8 cellular contexts compared by ENCODE assay signal in genomic region chr9:137406876-137407589, GRCh38. TPM values are rescaled to one million over a fixed set of nuclear protein-coding genes. Genes with fewer than 3 reads are reported as not detected.
A peak's percentile ranks its signal among the peaks of the same experiment; 100 is the strongest.
DNase-seq lines count a peak whose midpoint lies in the region; ATAC-seq lines count a peak whose summit lies in the region.

No MANE protein-coding gene starts in this region.

- no peaks in the 10 kb centered on the region for H3K36me3 ChIP-seq in esophagus (ENCODE audit: control insufficient read depth in 2 of 2, insufficient read depth in 2 of 2, low read length in 1 of 2)

- peak; percentile 85 to 89 for ATAC-seq in stimulated activated naive B cell treated with anti-CD40 and anti-IgM and Interleukin-4, amounts not matched to agents 10 μg/mL and 1 μg/mL and 100 μg/mL, for 72 hours (replicated peaks)

- peaks cover 7 to 17% of the 10 kb centered on the region in 2 donors for H3K4me1 ChIP-seq in esophagus (ENCODE audit: control insufficient read depth in 2 of 2, insufficient read depth in 2 of 2, low read length in 1 of 2)

- 3 to 4% methylated on average over 60 to 63 of the region's 63 CpGs for WGBS in esophagus, 2 donors

- no peaks in the 10 kb centered on the region for H3K27me3 ChIP-seq in esophagus (ENCODE audit: control insufficient read depth in 1 of 2, insufficient read depth in 2 of 2, low read length in 2 of 2)

- peaks cover 9% of the 10 kb centered on the region for H3K4me1 Mint-ChIP-seq in activated T-cell treated with anti-CD3 and anti-CD28 coated beads, Interleukin-2, amount 50 U/mL, for 24 hours (ENCODE audit: low read depth)
- peaks cover 14 to 53% of the 10 kb centered on the region in 2 donors for H3K4me1 Mint-ChIP-seq in stimulated activated naive B cell treated with anti-CD40 and anti-IgM and Interleukin-4, amounts not matched to agents 10 μg/mL and 1 μg/mL and 100 μg/mL, for 72 hours

- H3K27ac Mint-ChIP-seq in activated T-cell treated with anti-CD3 and anti-CD28 coated beads, Interleukin-2, amount 50 U/mL, for 24 hours: no peak overlapping the region
- H3K27ac Mint-ChIP-seq in stimulated activated naive B cell treated with anti-CD40 and anti-IgM and Interleukin-4, amounts not matched to agents 10 μg/mL and 1 μg/mL and 100 μg/mL, for 72 hours: no peak overlapping the region

- H3K27me3 Mint-ChIP-seq in activated T-cell treated with anti-CD3 and anti-CD28 coated beads, Interleukin-2, amount 50 U/mL, for 24 hours: no peaks in the 10 kb centered on the region
- H3K27me3 Mint-ChIP-seq in stimulated activated naive B cell treated with anti-CD40 and anti-IgM and Interleukin-4, amounts not matched to agents 10 μg/mL and 1 μg/mL and 100 μg/mL, for 72 hours: peaks cover 0 to 4% of the 10 kb centered on the region in 2 donors

- H3K9me3 Mint-ChIP-seq in activated T-cell treated with anti-CD3 and anti-CD28 coated beads, Interleukin-2, amount 50 U/mL, for 24 hours: no peaks in the 10 kb centered on the region
- H3K9me3 Mint-ChIP-seq in stimulated activated naive B cell treated with anti-CD40 and anti-IgM and Interleukin-4, amounts not matched to agents 10 μg/mL and 1 μg/mL and 100 μg/mL, for 72 hours: peaks cover 7 to 8% of the 10 kb centered on the region in 2 donors

- peaks cover 6% of the 10 kb centered on the region for H3K36me3 Mint-ChIP-seq in activated T-cell treated with anti-CD3 and anti-CD28 coated beads, Interleukin-2, amount 50 U/mL, for 24 hours (ENCODE audit: low read depth)
- H3K36me3 Mint-ChIP-seq in stimulated activated naive B cell treated with anti-CD40 and anti-IgM and Interleukin-4, amounts not matched to agents 10 μg/mL and 1 μg/mL and 100 μg/mL, for 72 hours: peaks cover 14 to 18% of the 10 kb centered on the region in 2 donors

- peak overlapping the region; percentile 8 to 38 for H3K4me3 ChIP-seq in esophagus (ENCODE audit: low read depth in 1 of 2, low read length in 2 of 2)

- no peaks in the 10 kb centered on the region for H3K9me3 ChIP-seq in esophagus (ENCODE audit: control insufficient read depth in 2 of 2, insufficient read depth in 1 of 2, low read depth in 1 of 2, low read length in 1 of 2)

- no peak overlapping the region for H3K27ac ChIP-seq in esophagus (ENCODE audit: low read depth in 2 of 2, low read length in 1 of 2)

- peak overlapping the region; percentile 20 for H3K4me3 Mint-ChIP-seq in activated T-cell treated with anti-CD3 and anti-CD28 coated beads, Interleukin-2, amount 50 U/mL, for 24 hours
- peak overlapping the region; percentile 39 to 69 for H3K4me3 Mint-ChIP-seq in stimulated activated naive B cell treated with anti-CD40 and anti-IgM and Interleukin-4, amounts not matched to agents 10 μg/mL and 1 μg/mL and 100 μg/mL, for 72 hours

- DNase-seq in NCI-H1417 (lab: John Stamatoyannopoulos, UW): peak in 2 of 3 experiments; percentile 41 to 54
- no peak for DNase-seq in NCI-H1417 treated with DMSO at 0.1 percent for 48 hours (lab: John Stamatoyannopoulos, UW)
- DNase-seq in NCI-H345 treated with DMSO at 0.1 percent for 48 hours (lab: John Stamatoyannopoulos, UW; ENCODE audit: unreplicated experiment): peak; percentile 15
- peak; percentile 83 for DNase-seq in activated T-cell treated with anti-CD3 and anti-CD28 coated beads, Interleukin-2, amount 50 U/mL, for 24 hours
- peak; percentile 47 for DNase-seq in myocyte (ENCODE audit: low read depth)
- DNase-seq in stimulated activated naive B cell treated with anti-CD40 and anti-IgM and Interleukin-4, amounts not matched to agents 10 μg/mL and 1 μg/mL and 100 μg/mL, for 72 hours: peak; percentile 60
- no peak for DNase-seq in GOT3 (lab: John Stamatoyannopoulos, UW)

RNA-seq across cellular contexts. Expression of gene EXD3, which starts 15.9 kb away (rescaled TPM):
- 10 to 100 TPM in 1 of 2 donors, 1 to 10 TPM in 1; 9.7 to 20.8 TPM for polyA plus RNA-seq in esophagus
- total RNA-seq in myocyte: 12.5 and 15.3 TPM in 2 replicates
- polyA plus RNA-seq in myocyte (2012): 12.5 TPM

RNA-seq across cellular contexts. Expression of gene NOXA1, which starts 16.2 kb away (rescaled TPM):
- 10 to 100 TPM in 1 of 2 donors, 1 to 10 TPM in 1; 6.5 to 14.3 TPM for polyA plus RNA-seq in esophagus
- total RNA-seq in myocyte: 1.2 and 3.1 TPM in 2 replicates
- polyA plus RNA-seq in myocyte (2012): 1.6 TPM

RNA-seq across cellular contexts. Expression of gene ENTPD8, which starts 34.1 kb away (rescaled TPM):
- under 1 TPM; 0.04 to 0.05 TPM for polyA plus RNA-seq in esophagus
- 0.19 and 0.31 TPM in 2 replicates for total RNA-seq in myocyte
- polyA plus RNA-seq in myocyte (2012): 0.14 TPM

RNA-seq across cellular contexts. Expression of gene NSMF, which starts 52.1 kb away (rescaled TPM):
- 10 to 100 TPM; 20.7 to 26.1 TPM for polyA plus RNA-seq in esophagus
- total RNA-seq in myocyte: 53.9 and 69.9 TPM in 2 replicates
- 50.2 TPM for polyA plus RNA-seq in myocyte (2012)

Comparison
In these comparisons a context has a peak if more than half of its experiments do, and no peak if none do; other contexts are left out.
1. DNase-seq: peak in NCI-H1417 (2 of 3), NCI-H345 treated with DMSO at 0.1 percent for 48 hours (single experiment), activated T-cell treated with anti-CD3 and anti-CD28 coated beads, Interleukin-2, amount 50 U/mL, for 24 hours (single experiment), myocyte (single experiment) and stimulated activated naive B cell treated with anti-CD40 and anti-IgM and Interleukin-4, amounts not matched to agents 10 μg/mL and 1 μg/mL and 100 μg/mL, for 72 hours (single experiment); none in NCI-H1417 treated with DMSO at 0.1 percent for 48 hours (single experiment) and GOT3 (single experiment).